ENCODE assay signal across 18 cellular contexts in the genomic region with DNA sequence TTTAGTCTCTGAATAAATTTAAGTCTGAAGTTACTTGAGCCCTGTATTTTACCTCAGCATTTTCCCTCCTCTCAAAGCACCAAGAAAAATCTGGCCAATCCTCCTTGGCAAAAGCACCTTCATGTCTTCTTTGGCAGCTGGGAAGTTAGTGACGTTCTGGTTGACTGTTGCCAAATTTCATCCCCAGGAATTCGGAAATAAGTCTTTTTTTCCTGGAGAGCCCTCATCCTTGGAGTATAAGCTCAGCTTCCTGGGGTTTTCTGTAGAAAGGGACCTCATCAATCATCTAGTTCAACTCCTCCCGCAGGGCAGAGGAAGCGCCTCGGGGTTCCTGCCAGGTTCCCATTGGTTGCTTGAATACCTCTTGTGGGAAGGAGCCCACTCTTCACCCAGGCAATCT.
DNase-seq lines count a peak whose midpoint lies in the region; ATAC-seq and TF ChIP-seq lines count a peak whose summit lies in the region.
"Had no signal": no experiment of that assay in that cellular context is flagged by ENCODE, and none has a peak within 500 bp of the region (broad histone marks: within the 10 kb centered on the region; RNA-seq: fewer than 3 reads in every experiment).

No MANE protein-coding gene starts in this region.

- in situ Hi-C loops in astrocyte of the cerebellum (cut with HindIII; ENCODE audit: low sequenced_read_pairs) = no loop called here

- H3K36me3 ChIP-seq in aorta (ENCODE audit: control insufficient read depth in 1 of 2, insufficient read depth in 2 of 2, low read length in 1 of 2) = no peaks in the 10 kb centered on the region

- no peak overlapping the region for H3K4me3 ChIP-seq in astrocyte of the cerebellum (ENCODE audit: low read depth, low read length)
- H3K4me3 ChIP-seq in aorta (ENCODE audit: low read length in 2 of 2) = no peak overlapping the region

- H3K9me3 ChIP-seq in aorta (ENCODE audit: control insufficient read depth, low read length) = no peaks in the 10 kb centered on the region

- DNase-seq in HT1080 (ENCODE audit: low read depth) = peak; percentile 2
- peak; percentile 75 for DNase-seq in astrocyte of the cerebellum (ENCODE audit: low read depth)
- DNase-seq in left kidney (ENCODE audit: low read depth, low spot score) = peak; percentile 24
- DNase-seq in aorta = no peak
- DNase-seq in activated CD4-positive, alpha-beta T cell treated with anti-CD3 and anti-CD28 coated beads for 1 hour = no peak
- no peak for DNase-seq in NCI-H524 treated with DMSO at 0.1 percent for 48 hours (lab: John Stamatoyannopoulos, UW)
- DNase-seq in cardiac septum (ENCODE audit: low spot score) = no peak
- DNase-seq: activated CD8-positive, alpha-beta T cell treated with anti-CD3 and anti-CD28 coated beads, Interleukin-2, amount 10 ng/mL, durations not matched to agents 7 days and 5 days; activated naive CD8-positive, alpha-beta T cell treated with anti-CD3 and anti-CD28 coated beads, Interleukin-2, amount 10 ng/mL, durations not matched to agents 7 days and 5 days; cerebellar nuclear complex; foreskin keratinocyte; NCI-H524; SHP77 treated with DMSO at 0.1 percent for 48 hours; stimulated activated CD4-positive, alpha-beta T cell treated with anti-CD3 and anti-CD28 coated beads, Interleukin-2, amount 100 ng/mL, for 48 hours; T-helper 17 cell had no signal

- H3K4me1 ChIP-seq in aorta (ENCODE audit: control insufficient read depth in 1 of 2, insufficient read depth in 2 of 2, low read length in 2 of 2) = peaks cover 8 to 17% of the 10 kb centered on the region in 2 donors
- H3K4me1 ChIP-seq: foreskin keratinocyte had no signal

- TF ChIP-seq CTCF in astrocyte of the cerebellum (IDR thresholded peaks at IDR 0.05; ENCODE audit: low read depth, low read length, missing control alignments) = no peak

- no peaks in the 10 kb centered on the region for H3K27me3 ChIP-seq in aorta (ENCODE audit: control insufficient read depth in 1 of 2, insufficient read depth in 2 of 2, low read length in 1 of 2)

- ATAC-seq in aorta (ENCODE audit: low FRiP score) = no peak
- ATAC-seq: activated CD8-positive, alpha-beta T cell treated with anti-CD3 and anti-CD28 coated beads, Interleukin-2, amount 10 ng/mL, durations not matched to agents 7 days and 5 days; foreskin keratinocyte; HCT116; left lobe of liver; T-helper 17 cell had no signal

- peak overlapping the region; percentile 90 to 96 for H3K27ac ChIP-seq in aorta (ENCODE audit: low read depth in 1 of 2, low read length in 2 of 2)
- H3K27ac ChIP-seq: C4-2B, foreskin keratinocyte had no signal

- intact Hi-C loops in aorta (cut with DNase I) (no loop called here), cardiac septum (cut with DNase I) (no loop called here)

- 0 to 6% methylated on average over 5 of the region's 5 CpGs for WGBS in aorta, 2 donors

Comparison
In these comparisons a context has a peak if more than half of its experiments do, and no peak if none do; other contexts are left out.
1. DNase-seq: peak in HT1080 (single experiment), astrocyte of the cerebellum (single experiment) and left kidney (single experiment); none in aorta (0 of 2), activated CD4-positive, alpha-beta T cell treated with anti-CD3 and anti-CD28 coated beads for 1 hour (single experiment), NCI-H524 treated with DMSO at 0.1 percent for 48 hours (single experiment) and cardiac septum (single experiment).